In the genomic region with DNA sequence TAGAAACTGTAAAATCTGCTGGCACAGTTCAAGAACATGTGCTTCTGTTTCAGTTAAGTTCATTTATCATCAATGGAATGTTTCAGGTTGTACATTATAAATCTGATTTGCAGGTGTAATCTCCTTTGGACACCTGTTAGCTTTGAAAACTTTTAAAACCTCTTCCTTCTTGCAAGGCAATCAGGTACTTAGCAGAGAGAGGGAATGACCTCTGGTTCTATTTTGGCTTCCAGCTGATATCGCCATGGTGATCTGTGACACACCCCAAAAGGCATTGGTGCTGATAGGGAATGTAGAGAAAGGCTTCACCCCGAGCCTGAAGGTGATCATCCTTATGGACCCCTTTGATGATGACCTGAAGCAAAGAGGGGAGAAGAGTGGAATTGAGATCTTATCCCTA, we compare ENCODE assay signal across 1 cellular context.
TF ChIP-seq lines count a peak whose summit lies in the region.

No MANE protein-coding gene starts in this region.

TF ChIP-seq in HepG2, 621 proteins besides CTCF, POLR2A, EP300 and RAD21:
- no peak for TF ChIP-seq KDM4B (CRISPR knock-in tag; IDR thresholded peaks at IDR 0.05)
- TF ChIP-seq RBM22 (optimal IDR thresholded peaks at IDR 0.05; ENCODE audit: low read length), result peak; percentile 25
